Comparison of ENCODE assay signal across 8 cellular contexts in the genomic region with DNA sequence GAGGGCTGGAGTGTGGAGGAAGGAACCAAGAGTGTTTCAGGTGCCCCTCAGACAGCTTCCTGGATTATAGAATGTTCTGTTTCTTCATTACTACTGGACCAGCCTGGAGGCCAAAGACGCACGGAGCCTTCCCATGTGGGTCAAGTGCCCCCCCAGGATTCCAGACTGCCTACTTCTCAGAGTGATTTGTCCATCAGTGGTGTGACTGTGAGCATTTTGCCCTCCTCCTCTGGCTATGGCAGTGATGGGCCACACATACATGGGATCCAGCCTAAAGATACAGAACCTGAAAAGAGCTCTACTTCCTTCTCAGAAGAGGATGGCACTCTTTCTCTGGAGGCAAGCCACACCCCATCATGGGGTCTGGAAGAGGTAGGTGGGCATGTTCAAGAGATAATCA.
DNase-seq lines count a peak whose midpoint lies in the region; ATAC-seq, FAIRE-seq and TF ChIP-seq lines count a peak whose summit lies in the region.

No MANE protein-coding gene starts in this region.

- H3K4me1 ChIP-seq in A549 (peaks cover 32% of the 10 kb centered on the region), adrenal gland (replicated peaks in 1 of 2) (peaks cover 16 to 59% of the 10 kb centered on the region in 2 donors)

- CTCF ChIA-PET in A549 (lab: Yijun Ruan, JAX): interaction anchor here (0.9 to 1.8 kb wide), 3 partner anchors 11 to 171 kb away, joined by 3 to 9 read pairs (median 5); no protein-coding TSS in a partner anchor

- TF ChIP-seq RAD21 in A549 (conservative IDR thresholded peaks at IDR 0.05 in 1 of 2, IDR thresholded peaks at IDR 0.05 in 1 of 2): no peak

- no peak for FAIRE-seq in A549 (lab: Jason Lieb, UNC)

- H3K4me2 ChIP-seq in A549: peak overlapping the region; percentile 51

- POLR2A ChIA-PET in A549 (lab: Yijun Ruan, JAX): no interaction called here

- TF ChIP-seq POLR2A in A549 (IDR thresholded peaks at IDR 0.05; ENCODE audit: low read length) (no peak), adrenal gland (IDR thresholded peaks at IDR 0.05) (no peak)

- intact Hi-C loops in adrenal gland (cut with DNase I): no loop called here

- H3K36me3 ChIP-seq in adrenal gland (replicated peaks in 1 of 2): peaks cover 0 to 4% of the 10 kb centered on the region in 2 donors

- no peak for TF ChIP-seq CTCF in A549 (IDR thresholded peaks at IDR 0.05)
- TF ChIP-seq CTCF in adrenal gland (IDR thresholded peaks at IDR 0.05): no peak

- H3K4me3 ChIP-seq in A549: no peak overlapping the region
- no peak overlapping the region for H3K4me3 ChIP-seq in adrenal gland

- H3K9me3 ChIP-seq in A549: no peaks in the 10 kb centered on the region
- H3K9me3 ChIP-seq in adrenal gland (replicated peaks in 1 of 3): no peaks in the 10 kb centered on the region

- H3K27ac ChIP-seq in A549 (peak overlapping the region; percentile 63 to 77), adrenal gland (peak overlapping the region in 3 of 5 donors; percentile 33 to 86 (median 53))

- no peak for TF ChIP-seq EP300 in A549 (IDR thresholded peaks at IDR 0.05)

- WGBS in A549 (ENCODE audit: missing lambda C conversion rate): 96% methylated on average over 2 of the region's 2 CpGs
- WGBS in adrenal gland, 4 donors: 57 to 81% (median 77%) methylated on average over 2 of the region's 2 CpGs; no CpG with 5 or more reads in 1 of the 4 donors

- no peak for DNase-seq in A549 (ENCODE audit: low read depth in 1 of 2, low spot score in 1 of 2)
- no peak for DNase-seq in adrenal gland
- DNase-seq in midbrain (lab: John Stamatoyannopoulos, UW): peak; percentile 58
- no peak for DNase-seq in NCI-H1092 (lab: John Stamatoyannopoulos, UW)
- no peak for DNase-seq in effector CD4-positive, alpha-beta T cell
- no peak for DNase-seq in NCI-H146 treated with DMSO at 0.1 percent for 48 hours (lab: John Stamatoyannopoulos, UW; ENCODE audit: unreplicated experiment)

- no peaks in the 10 kb centered on the region for H3K27me3 ChIP-seq in adrenal gland

- ATAC-seq in A549 (no peak), GM19397 (IDR thresholded peaks at IDR 0.05; ENCODE audit: unreplicated experiment) (peak; percentile 13), HG03039 (IDR thresholded peaks at IDR 0.05; ENCODE audit: unreplicated experiment) (no peak)

TF ChIP-seq in A549, 52 proteins besides CTCF, POLR2A, EP300 and RAD21:
- TF ChIP-seq CBX2 (IDR thresholded peaks at IDR 0.05; ENCODE audit: borderline replicate concordance, low read depth) (no peak), TFCP2L1 (CRISPR knock-in tag; IDR thresholded peaks at IDR 0.05) (no peak), MYC (IDR thresholded peaks at IDR 0.05; ENCODE audit: borderline replicate concordance, low read length) (no peak), JUN (IDR thresholded peaks at IDR 0.05) (no peak), CHD2 (IDR thresholded peaks at IDR 0.05; ENCODE audit: low read length, partially characterized antibody) (no peak)
